In genomic region chr15:85124173-85124572, GRCh38 we compare ENCODE assay signal across 15 cellular contexts.
A peak's percentile ranks its signal among the peaks of the same experiment; 100 is the strongest.
DNase-seq lines count a peak whose midpoint lies in the region; ATAC-seq and TF ChIP-seq lines count a peak whose summit lies in the region.
"Had no signal": no experiment of that assay in that cellular context is flagged by ENCODE, and none has a peak within 500 bp of the region (broad histone marks: within the 10 kb centered on the region; RNA-seq: fewer than 3 reads in every experiment).

No MANE protein-coding gene starts in this region.

- ATAC-seq in HCT116 (no peak), right cardiac atrium (no peak)

- no TSS peak for BruUV-seq in HCT116 (replicated peaks; lab: Mats Ljungman, UMichigan)

- TF ChIP-seq CTCF in HCT116 (IDR thresholded peaks at IDR 0.05 in 2 of 3, conservative IDR thresholded peaks at IDR 0.05 in 1 of 3; ENCODE audit: borderline replicate concordance in 1 of 3, insufficient read depth in 1 of 3, low read depth in 2 of 3, low read length in 2 of 3) (no peak), dorsolateral prefrontal cortex (IDR thresholded peaks at IDR 0.05 in 54 of 56, conservative IDR thresholded peaks at IDR 0.05 in 2 of 56; ENCODE audit: low read depth in 1 of 56, partially characterized antibody in 56 of 56) (no peak)

- H3K4me1 ChIP-seq in HCT116 (ENCODE audit: control insufficient read depth in 1 of 2, insufficient read depth in 2 of 2, low read length in 2 of 2) (peaks cover 18 to 19% of the 10 kb centered on the region in 2 experiments), right cardiac atrium (ENCODE audit: control insufficient read depth, insufficient read depth, low read length) (peaks cover 2% of the 10 kb centered on the region)
- H3K4me1 ChIP-seq: BLaER1 treated with 17β-estradiol and CSF1 and Interleukin-3, amounts not matched to agents 10 nM and 100 nM; HAP-1 had no signal

- TF ChIP-seq POLR2A in HCT116 (IDR thresholded peaks at IDR 0.05; ENCODE audit: borderline replicate concordance, extremely low read depth, insufficient read depth, insufficient read length): no peak

- H3K4me1 Mint-ChIP-seq in activated CD4-positive, alpha-beta memory T cell treated with anti-CD3 and anti-CD28 coated beads for 36 hours (ENCODE audit: low read depth): peaks cover 4% of the 10 kb centered on the region

- H3K27ac ChIP-seq in HCT116 (ENCODE audit: low read depth, low read length) (peak overlapping the region; percentile 49), dorsolateral prefrontal cortex (peak overlapping the region in 31 of 59 donors; percentile 0 to 68 (median 32)), substantia nigra (ENCODE audit: low read depth, low read length, poor library complexity, severe bottlenecking) (peak overlapping the region; percentile 30), right cardiac atrium (ENCODE audit: low read length) (no peak overlapping the region)
- H3K27ac ChIP-seq: BLaER1 treated with 17β-estradiol and CSF1 and Interleukin-3, amounts not matched to agents 10 nM and 100 nM had no signal

- H3K4me3 ChIP-seq in HCT116 (replicated peaks in 1 of 2; ENCODE audit: low read depth in 1 of 2, low read length in 2 of 2) (no peak overlapping the region), dorsolateral prefrontal cortex (no peak overlapping the region), right cardiac atrium (ENCODE audit: low read length) (no peak overlapping the region)
- H3K4me3 ChIP-seq: BLaER1 treated with 17β-estradiol and CSF1 and Interleukin-3, amounts not matched to agents 10 nM and 100 nM; HAP-1 had no signal

- no peaks in the 10 kb centered on the region for H3K9me3 ChIP-seq in HCT116 (ENCODE audit: control insufficient read depth in 1 of 2, insufficient read depth in 1 of 2, low read depth in 1 of 2, low read length in 2 of 2)
- no peaks in the 10 kb centered on the region for H3K9me3 ChIP-seq in right cardiac atrium (ENCODE audit: control insufficient read depth, low read length)
- H3K9me3 ChIP-seq: HAP-1 had no signal

- H3K27me3 ChIP-seq in HCT116 (ENCODE audit: insufficient read depth, low read length) (no peaks in the 10 kb centered on the region), dorsolateral prefrontal cortex (no peaks in the 10 kb centered on the region), right cardiac atrium (ENCODE audit: control insufficient read depth, insufficient read depth) (no peaks in the 10 kb centered on the region)
- H3K27me3 ChIP-seq: BLaER1 treated with 17β-estradiol and CSF1 and Interleukin-3, amounts not matched to agents 10 nM and 100 nM had no signal

- H3K36me3 Mint-ChIP-seq in activated CD4-positive, alpha-beta memory T cell treated with anti-CD3 and anti-CD28 coated beads for 36 hours: peaks cover 34% of the 10 kb centered on the region

- no peak overlapping the region for H3K4me3 Mint-ChIP-seq in activated CD4-positive, alpha-beta memory T cell treated with anti-CD3 and anti-CD28 coated beads for 36 hours
- H3K4me3 Mint-ChIP-seq: CD4-positive, CD25-positive, alpha-beta regulatory T cell; HFFc6 had no signal

- no peak overlapping the region for H3K27ac Mint-ChIP-seq in activated CD4-positive, alpha-beta memory T cell treated with anti-CD3 and anti-CD28 coated beads for 36 hours
- H3K27ac Mint-ChIP-seq: HFFc6 had no signal

- no peak for TF ChIP-seq RAD21 in HCT116 (IDR thresholded peaks at IDR 0.05; ENCODE audit: low read depth)

- H3K9ac ChIP-seq in HCT116 (ENCODE audit: low read length): no peak overlapping the region
- H3K9ac ChIP-seq: BLaER1 treated with 17β-estradiol and CSF1 and Interleukin-3, amounts not matched to agents 10 nM and 100 nM had no signal

- H3K9me3 Mint-ChIP-seq in activated CD4-positive, alpha-beta memory T cell treated with anti-CD3 and anti-CD28 coated beads for 36 hours: no peaks in the 10 kb centered on the region
- H3K9me3 Mint-ChIP-seq: HFFc6 had no signal

- intact Hi-C loops in HCT116 (cut with micrococcal nuclease): no loop called here
- intact Hi-C loops in dorsolateral prefrontal cortex (cut with DNase I): no loop called here
- intact Hi-C loops in activated CD4-positive, alpha-beta memory T cell treated with anti-CD3 and anti-CD28 coated beads for 36 hours (cut with micrococcal nuclease): no loop called here
- intact Hi-C loops in right cardiac atrium (cut with DNase I): no loop called here

- H2AFZ ChIP-seq in HCT116 (ENCODE audit: low read depth, low read length, poor library complexity, severe bottlenecking): no peak overlapping the region

- 89% methylated on average over 1 of the region's 1 CpG for WGBS in right cardiac atrium

- peak; percentile 77 for DNase-seq in COLO829 (ENCODE audit: low spot score)
- no peak for DNase-seq in HCT116 (ENCODE audit: low read depth, low spot score)
- DNase-seq in dorsolateral prefrontal cortex: no peak
- DNase-seq in substantia nigra (lab: John Stamatoyannopoulos, UW): no peak
- DNase-seq in activated T-cell treated with anti-CD3 and anti-CD28 coated beads, Interleukin-2, amount 50 U/mL, for 1 hour: no peak
- no peak for DNase-seq in activated CD4-positive, alpha-beta memory T cell treated with anti-CD3 and anti-CD28 coated beads for 36 hours
- no peak for DNase-seq in right cardiac atrium
- DNase-seq: ACHN; CD4-positive, CD25-positive, alpha-beta regulatory T cell; DMS153; DND-41; GF-D8; HFFc6 had no signal

- no peaks in the 10 kb centered on the region for H3K27me3 Mint-ChIP-seq in activated CD4-positive, alpha-beta memory T cell treated with anti-CD3 and anti-CD28 coated beads for 36 hours
- H3K27me3 Mint-ChIP-seq: CD4-positive, CD25-positive, alpha-beta regulatory T cell had no signal

- H3K36me3 ChIP-seq in HCT116 (ENCODE audit: control insufficient read depth in 1 of 2, insufficient read depth in 2 of 2, low read length in 2 of 2): peaks cover 0 to 10% of the 10 kb centered on the region in 2 experiments; a peak in 1 of 4 replicates

- CTCF ChIA-PET in HCT116 (lab: Charles Lee): no interaction called here
- CTCF ChIA-PET in activated CD4-positive, alpha-beta memory T cell treated with anti-CD3 and anti-CD28 coated beads for 36 hours (lab: Charles Lee): no interaction called here

- no peaks in the 10 kb centered on the region for H3K9me2 ChIP-seq in HCT116 (ENCODE audit: insufficient read depth)

- H4K20me1 ChIP-seq in HCT116 (ENCODE audit: insufficient read depth): no peaks in the 10 kb centered on the region
- H4K20me1 ChIP-seq: BLaER1 treated with 17β-estradiol and CSF1 and Interleukin-3, amounts not matched to agents 10 nM and 100 nM had no signal

- no peaks in the 10 kb centered on the region for H3K79me2 ChIP-seq in HCT116 (ENCODE audit: insufficient read depth, low read length)

- no peak overlapping the region for H3K4me2 ChIP-seq in HCT116 (ENCODE audit: low read length)
- H3K4me2 ChIP-seq: BLaER1 treated with 17β-estradiol and CSF1 and Interleukin-3, amounts not matched to agents 10 nM and 100 nM had no signal

- POLR2A ChIA-PET in HCT116 (lab: Charles Lee): no interaction called here
- POLR2A ChIA-PET in activated CD4-positive, alpha-beta memory T cell treated with anti-CD3 and anti-CD28 coated beads for 36 hours (lab: Charles Lee): no interaction called here

- RAD21 ChIA-PET in HCT116 (lab: Charles Lee; ENCODE audit: low non-redundant PET in 1 of 2, low total read pairs in 2 of 2, uncharacterized antibody in 2 of 2, unreplicated experiment in 2 of 2): no interaction called here

TF ChIP-seq in HCT116, 20 proteins besides CTCF, POLR2A, EP300 and RAD21 (continues in another document):
- no peak for TF ChIP-seq SP1 (IDR thresholded peaks at IDR 0.05; ENCODE audit: low read depth)
- TF ChIP-seq, protein P1, sequence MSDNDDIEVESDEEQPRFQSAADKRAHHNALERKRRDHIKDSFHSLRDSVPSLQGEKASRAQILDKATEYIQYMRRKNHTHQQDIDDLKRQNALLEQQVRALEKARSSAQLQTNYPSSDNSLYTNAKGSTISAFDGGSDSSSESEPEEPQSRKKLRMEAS (IDR thresholded peaks at IDR 0.05): no peak
- TF ChIP-seq ELF1 (IDR thresholded peaks at IDR 0.05; ENCODE audit: borderline replicate concordance, low read depth): no peak
- TF ChIP-seq SRF (IDR thresholded peaks at IDR 0.05; ENCODE audit: low read depth): no peak
- no peak for TF ChIP-seq EGR1 (IDR thresholded peaks at IDR 0.05; ENCODE audit: low read depth)
- no peak for TF ChIP-seq REST (IDR thresholded peaks at IDR 0.05; ENCODE audit: low read depth)
